ENCODE assay signal across 19 cellular contexts in the genomic region with DNA sequence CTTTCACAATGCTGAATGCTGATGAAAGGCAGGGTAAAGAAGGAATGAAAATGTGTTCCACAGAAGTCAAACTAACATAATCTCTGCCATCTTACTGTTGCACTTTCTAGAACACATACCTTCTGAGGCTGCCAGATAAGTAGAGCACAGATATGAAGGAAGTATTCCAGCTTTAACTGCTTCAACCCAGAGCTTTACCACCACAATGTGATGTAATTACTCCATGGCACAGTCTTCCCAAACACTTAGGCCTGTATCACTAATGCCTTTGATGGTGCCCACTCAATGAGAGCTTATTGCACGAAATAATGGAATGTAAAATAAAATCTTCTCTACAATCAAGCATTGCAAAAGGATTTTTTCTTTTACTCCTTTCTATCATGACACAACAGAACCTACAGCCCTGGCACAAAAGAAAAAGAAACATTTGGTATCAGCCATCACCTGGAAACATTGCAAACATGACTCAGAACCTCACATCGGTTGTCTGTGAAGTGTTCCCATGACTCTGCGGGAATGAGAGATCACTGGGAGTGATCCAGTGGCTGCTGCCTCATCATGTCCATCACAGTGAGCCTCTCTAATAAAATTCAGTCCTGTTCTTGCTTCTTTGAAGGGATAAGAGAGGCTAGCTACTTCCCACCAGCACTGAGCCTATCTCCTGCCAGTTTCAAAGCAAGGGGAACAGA.
A peak's percentile ranks its signal among the peaks of the same experiment; 100 is the strongest.
DNase-seq lines count a peak whose midpoint lies in the region; ATAC-seq, FAIRE-seq and TF ChIP-seq lines count a peak whose summit lies in the region.
"Had no signal": no experiment of that assay in that cellular context is flagged by ENCODE, and none has a peak within 500 bp of the region (broad histone marks: within the 10 kb centered on the region; RNA-seq: fewer than 3 reads in every experiment).

No MANE protein-coding gene starts in this region.

- H3K27ac Mint-ChIP-seq in natural killer cell treated with Interleukin-12 subunit alpha and Interleukin-12 subunit beta and Interleukin-15 and Interleukin-18, amount 100 ng/mL, for 72 hours: peak overlapping the region; percentile 29 to 77
- no peak overlapping the region for H3K27ac Mint-ChIP-seq in natural killer cell
- H3K27ac Mint-ChIP-seq: activated CD4-positive, alpha-beta T cell treated with anti-CD3 and anti-CD28 coated beads, Interleukin-2, amount 10 ng/mL, durations not matched to agents 7 days and 5 days; activated T-cell treated with anti-CD3 and anti-CD28 coated beads, Interleukin-2, amount 50 U/mL, for 72 hours; CD4-positive, CD25-positive, alpha-beta regulatory T cell; IgD-negative memory B cell had no signal

- H3K9me3 ChIP-seq in keratinocyte (ENCODE audit: control insufficient read depth, low read depth, low read length): no peaks in the 10 kb centered on the region
- H3K9me3 ChIP-seq: testis had no signal

- H3K27ac ChIP-seq in keratinocyte (ENCODE audit: control insufficient read depth, insufficient read depth, low read length) (peak overlapping the region; percentile 38), coronary artery (no peak overlapping the region)
- H3K27ac ChIP-seq: testis had no signal

- H3K9me3 Mint-ChIP-seq in natural killer cell treated with Interleukin-12 subunit alpha and Interleukin-12 subunit beta and Interleukin-15 and Interleukin-18, amount 100 ng/mL, for 72 hours: no peaks in the 10 kb centered on the region
- H3K9me3 Mint-ChIP-seq in natural killer cell: no peaks in the 10 kb centered on the region
- H3K9me3 Mint-ChIP-seq: activated CD4-positive, alpha-beta T cell treated with anti-CD3 and anti-CD28 coated beads, Interleukin-2, amount 10 ng/mL, durations not matched to agents 7 days and 5 days; activated T-cell treated with anti-CD3 and anti-CD28 coated beads, Interleukin-2, amount 50 U/mL, for 72 hours; IgD-negative memory B cell had no signal

- ATAC-seq in natural killer cell treated with Interleukin-12 subunit alpha and Interleukin-12 subunit beta and Interleukin-15 and Interleukin-18, amount 100 ng/mL, for 72 hours: no peak
- ATAC-seq in natural killer cell (no peak), HG03354 (IDR thresholded peaks at IDR 0.05; ENCODE audit: poor library complexity, severe bottlenecking, unreplicated experiment) (no peak)
- ATAC-seq: naive thymus-derived CD8-positive, alpha-beta T cell had no signal

- peaks cover 31 to 42% of the 10 kb centered on the region in 2 donors for H3K4me1 Mint-ChIP-seq in natural killer cell treated with Interleukin-12 subunit alpha and Interleukin-12 subunit beta and Interleukin-15 and Interleukin-18, amount 100 ng/mL, for 72 hours (ENCODE audit: low read depth in 2 of 2)
- peaks cover 22 to 31% of the 10 kb centered on the region in 2 donors for H3K4me1 Mint-ChIP-seq in natural killer cell

- H2AFZ ChIP-seq in keratinocyte (ENCODE audit: control insufficient read depth, low read length): peak overlapping the region; percentile 27

- H3K27me3 Mint-ChIP-seq in natural killer cell treated with Interleukin-12 subunit alpha and Interleukin-12 subunit beta and Interleukin-15 and Interleukin-18, amount 100 ng/mL, for 72 hours: peaks cover 0 to 3% of the 10 kb centered on the region in 2 donors
- peaks cover 0 to 12% of the 10 kb centered on the region in 2 donors for H3K27me3 Mint-ChIP-seq in natural killer cell (ENCODE audit: low read depth in 2 of 2)

- TF ChIP-seq CTCF in natural killer cell (IDR thresholded peaks at IDR 0.05) (no peak), keratinocyte (optimal IDR thresholded peaks at IDR 0.05 in 1 of 3, IDR thresholded peaks at IDR 0.05 in 1 of 3, conservative IDR thresholded peaks at IDR 0.05 in 1 of 3; ENCODE audit: extremely low read depth in 1 of 3, insufficient read depth in 2 of 3, low read length in 3 of 3) (no peak), coronary artery (IDR thresholded peaks at IDR 0.05) (no peak)

- no peaks in the 10 kb centered on the region for H3K36me3 ChIP-seq in keratinocyte (ENCODE audit: control insufficient read depth in 2 of 2, extremely low read depth in 1 of 2, insufficient read depth in 2 of 2, low read length in 2 of 2)

- DNase-seq in natural killer cell treated with Interleukin-12 subunit alpha and Interleukin-12 subunit beta and Interleukin-15 and Interleukin-18, amount 100 ng/mL, for 72 hours (ENCODE audit: low spot score): no peak
- DNase-seq in natural killer cell (no peak), astrocyte of the hippocampus (ENCODE audit: low read depth, low spot score) (peak; percentile 66), keratinocyte (ENCODE audit: low read depth, low spot score) (no peak), urothelium cell line (ENCODE audit: low spot score) (peak; percentile 55), GOT3 (lab: John Stamatoyannopoulos, UW) (no peak), coronary artery (ENCODE audit: low spot score) (no peak)
- DNase-seq: activated CD4-positive, alpha-beta T cell treated with anti-CD3 and anti-CD28 coated beads, Interleukin-2, amount 10 ng/mL, durations not matched to agents 7 days and 5 days; CD4-positive, CD25-positive, alpha-beta regulatory T cell; naive thymus-derived CD8-positive, alpha-beta T cell; NCI-H1092 treated with DMSO at 0.1 percent for 48 hours; retina; SHP77; testis had no signal

- peaks cover 6% of the 10 kb centered on the region for H3K4me1 ChIP-seq in keratinocyte (ENCODE audit: control insufficient read depth, extremely low read depth, insufficient read depth, low read length)
- H3K4me1 ChIP-seq: testis had no signal

- H3K4me3 ChIP-seq in keratinocyte (ENCODE audit: control insufficient read depth in 2 of 3, extremely low read depth in 1 of 3, insufficient read depth in 2 of 3, low read depth in 1 of 3, low read length in 3 of 3) (no peak overlapping the region), coronary artery (no peak overlapping the region)
- H3K4me3 ChIP-seq: testis had no signal

- H4K20me1 ChIP-seq in keratinocyte (ENCODE audit: control insufficient read depth, extremely low read depth, insufficient read depth, low read length): no peaks in the 10 kb centered on the region

- no peaks in the 10 kb centered on the region for H3K36me3 Mint-ChIP-seq in natural killer cell treated with Interleukin-12 subunit alpha and Interleukin-12 subunit beta and Interleukin-15 and Interleukin-18, amount 100 ng/mL, for 72 hours
- H3K36me3 Mint-ChIP-seq in natural killer cell: no peaks in the 10 kb centered on the region
- H3K36me3 Mint-ChIP-seq: CD4-positive, CD25-positive, alpha-beta regulatory T cell; IgD-negative memory B cell; naive thymus-derived CD8-positive, alpha-beta T cell had no signal

- no peaks in the 10 kb centered on the region for H3K9me1 ChIP-seq in keratinocyte (ENCODE audit: control insufficient read depth, extremely low read depth, insufficient read depth, low read length)

- no peaks in the 10 kb centered on the region for H3K27me3 ChIP-seq in keratinocyte (ENCODE audit: control insufficient read depth, extremely low read depth, insufficient read depth, low read length)
- H3K27me3 ChIP-seq: testis had no signal

- H3K4me3 Mint-ChIP-seq in natural killer cell treated with Interleukin-12 subunit alpha and Interleukin-12 subunit beta and Interleukin-15 and Interleukin-18, amount 100 ng/mL, for 72 hours: no peak overlapping the region
- H3K4me3 Mint-ChIP-seq in natural killer cell: no peak overlapping the region
- H3K4me3 Mint-ChIP-seq: activated CD4-positive, alpha-beta T cell treated with anti-CD3 and anti-CD28 coated beads, Interleukin-2, amount 10 ng/mL, durations not matched to agents 7 days and 5 days; activated T-cell treated with anti-CD3 and anti-CD28 coated beads, Interleukin-2, amount 50 U/mL, for 72 hours; CD4-positive, CD25-positive, alpha-beta regulatory T cell; IgD-negative memory B cell; naive thymus-derived CD8-positive, alpha-beta T cell had no signal

- H3K4me2 ChIP-seq in keratinocyte (ENCODE audit: control insufficient read depth, extremely low read depth, insufficient read depth, low read depth, low read length): peak overlapping the region; percentile 23

- FAIRE-seq in keratinocyte (lab: Jason Lieb, UNC) (peak; percentile 83), urothelium cell line (lab: Jason Lieb, UNC) (peak; percentile 48)
- FAIRE-seq: A204.1, GM12891 had no signal

- dilution Hi-C loops in keratinocyte (cut with MboI; ENCODE audit: extremely low pct_ligation_motif_present, low sequenced_read_pairs): no loop called here

- intact Hi-C loops in natural killer cell (cut with micrococcal nuclease): no loop called here

- no peaks in the 10 kb centered on the region for H3K79me2 ChIP-seq in keratinocyte (ENCODE audit: control insufficient read depth, insufficient read depth, low read length)

- no peak overlapping the region for H3K9ac ChIP-seq in keratinocyte (ENCODE audit: control insufficient read depth, extremely low read depth, insufficient read depth, low read length)

Comparison
In these comparisons a context has a peak if more than half of its experiments do, and no peak if none do; other contexts are left out.
1. H3K27ac Mint-ChIP-seq: peak in natural killer cell treated with Interleukin-12 subunit alpha and Interleukin-12 subunit beta and Interleukin-15 and Interleukin-18, amount 100 ng/mL, for 72 hours (2 of 2); none in natural killer cell (0 of 2).
2. DNase-seq: peak in astrocyte of the hippocampus (single experiment) and urothelium cell line (single experiment); none in natural killer cell treated with Interleukin-12 subunit alpha and Interleukin-12 subunit beta and Interleukin-15 and Interleukin-18, amount 100 ng/mL, for 72 hours (single experiment), natural killer cell (single experiment), keratinocyte (single experiment), GOT3 (single experiment) and coronary artery (single experiment).